ENCODE assay signal across 9 cellular contexts in genomic region chr12:54017845-54018607, GRCh38. TPM values are rescaled to one million over a fixed set of nuclear protein-coding genes. Genes with fewer than 3 reads are reported as not detected.
DNase-seq lines count a peak whose midpoint lies in the region; ATAC-seq, FAIRE-seq and TF ChIP-seq lines count a peak whose summit lies in the region.
"Had no signal": no experiment of that assay in that cellular context is flagged by ENCODE, and none has a peak within 500 bp of the region (broad histone marks: within the 10 kb centered on the region; RNA-seq: fewer than 3 reads in every experiment).

No MANE protein-coding gene starts in this region.

- peak overlapping the region; percentile 80 for H3K4me3 ChIP-seq in BE2C (ENCODE audit: low read depth, low read length)
- H3K4me3 ChIP-seq in H1 (ENCODE audit: extremely low read depth in 1 of 4, insufficient read depth in 2 of 4, low read depth in 3 of 4, low read length in 4 of 4), result peak overlapping the region in 3 of 4 experiments; percentile 9 to 54 (median 26); a peak in 5 of 8 replicates
- H3K4me3 ChIP-seq in mononuclear cell (ENCODE audit: low read length), result peak overlapping the region; percentile 15

- peak overlapping the region; percentile 76 for H3K4me3 Mint-ChIP-seq in activated CD8-positive, alpha-beta T cell treated with anti-CD3 and anti-CD28 coated beads for 36 hours

- peak overlapping the region; percentile 90; the same call in 1 of the 2 replicates for H2BK12ac ChIP-seq in H1 (ENCODE audit: low read depth, low read length)

- H4K5ac ChIP-seq in H1 (ENCODE audit: insufficient read length, low read depth, low read length), result no peak overlapping the region

- H3K79me2 ChIP-seq in H1 (ENCODE audit: control insufficient read depth in 1 of 2, insufficient read depth in 2 of 2, low read length in 2 of 2), result no peaks in the 10 kb centered on the region

- peak overlapping the region; percentile 28 to 79 for H3K4me2 ChIP-seq in H1 (ENCODE audit: insufficient read depth in 1 of 2, low read depth in 2 of 2, low read length in 2 of 2)

- H3K18ac ChIP-seq in H1 (ENCODE audit: extremely low read depth, low read length), result no peak overlapping the region; the same call in 1 of the 2 replicates

- H3K27me3 Mint-ChIP-seq in activated CD8-positive, alpha-beta T cell treated with anti-CD3 and anti-CD28 coated beads for 36 hours, result peaks cover 67% of the 10 kb centered on the region

- no peak for TF ChIP-seq POLR2A in H1 (IDR thresholded peaks at IDR 0.05; ENCODE audit: control extremely low read depth in 1 of 2, low read depth in 2 of 2, low read length in 2 of 2)

- 0 out of 2 replicates have a peak overlapping the region, but pooled peaks have one; percentile 18 for H2BK20ac ChIP-seq in H1 (ENCODE audit: low read length)

- no peaks in the 10 kb centered on the region for H3K79me1 ChIP-seq in H1 (ENCODE audit: low read depth, low read length)

- H3K56ac ChIP-seq in H1 (replicated peaks; ENCODE audit: insufficient read length, low read depth, low read length), result no peak overlapping the region

- intact Hi-C loops in activated CD8-positive, alpha-beta T cell treated with anti-CD3 and anti-CD28 coated beads for 36 hours (cut with micrococcal nuclease), result no loop called here

- no peak overlapping the region for H3K23ac ChIP-seq in H1 (ENCODE audit: insufficient read length)

- TF ChIP-seq CTCF in BE2C (IDR thresholded peaks at IDR 0.05; ENCODE audit: low read depth, low read length) (no peak), H1 (IDR thresholded peaks at IDR 0.05; ENCODE audit: control extremely low read depth in 1 of 3, insufficient read depth in 1 of 3, low read depth in 1 of 3, low read length in 3 of 3) (no peak)
- TF ChIP-seq CTCF in activated CD8-positive, alpha-beta T cell treated with anti-CD3 and anti-CD28 coated beads for 36 hours (IDR thresholded peaks at IDR 0.05), result no peak

- H3K27me3 ChIP-seq in BE2C, result no peaks in the 10 kb centered on the region
- peaks cover 95 to 100% (median 100%) of the 10 kb centered on the region in 4 experiments for H3K27me3 ChIP-seq in H1 (replicated peaks in 1 of 4; ENCODE audit: control insufficient read depth in 3 of 4, extremely low read depth in 1 of 4, insufficient read depth in 3 of 4, low read length in 3 of 4)
- H3K27me3 ChIP-seq in mononuclear cell (ENCODE audit: insufficient read depth, low read length), result peaks cover 93% of the 10 kb centered on the region

- H2BK120ac ChIP-seq in H1 (replicated peaks; ENCODE audit: low read depth, low read length), result no peak overlapping the region

- ATAC-seq in GM19043 (IDR thresholded peaks at IDR 0.05; ENCODE audit: low read depth, unreplicated experiment) (peak; percentile 74), HG03342 (IDR thresholded peaks at IDR 0.05; ENCODE audit: unreplicated experiment) (peak; percentile 80)
- ATAC-seq in activated CD8-positive, alpha-beta T cell treated with anti-CD3 and anti-CD28 coated beads for 36 hours, result peak; percentile 92

- peaks cover 3% of the 10 kb centered on the region; the same call in 1 of the 2 replicates for H3K23me2 ChIP-seq in H1 (ENCODE audit: low read depth, low read length)

- H3K4me1 ChIP-seq in BE2C (peaks cover 26% of the 10 kb centered on the region), H1 (replicated peaks in 1 of 4; ENCODE audit: control insufficient read depth in 3 of 4, insufficient read depth in 4 of 4, low read length in 3 of 4) (peaks cover 0 to 12% (median 4%) of the 10 kb centered on the region in 4 experiments; a peak in 6 of 7 replicates), mononuclear cell (ENCODE audit: insufficient read depth, low read length) (peaks cover 16% of the 10 kb centered on the region)

- H3K9me3 ChIP-seq in BE2C, result no peaks in the 10 kb centered on the region
- no peaks in the 10 kb centered on the region for H3K9me3 ChIP-seq in H1 (ENCODE audit: insufficient read depth in 2 of 2, low read depth in 1 of 2, low read length in 1 of 2)
- no peaks in the 10 kb centered on the region for H3K9me3 ChIP-seq in mononuclear cell (ENCODE audit: low read depth, low read length)

- H3K4me1 Mint-ChIP-seq in activated CD8-positive, alpha-beta T cell treated with anti-CD3 and anti-CD28 coated beads for 36 hours (ENCODE audit: low read depth), result peaks cover 15% of the 10 kb centered on the region

- H3K36me3 ChIP-seq in BE2C (no peaks in the 10 kb centered on the region), H1 (ENCODE audit: control insufficient read depth in 2 of 4, insufficient read depth in 4 of 4, low read length in 3 of 4) (no peaks in the 10 kb centered on the region; a peak in 1 of 8 replicates)

- no peak overlapping the region for H4K8ac ChIP-seq in H1 (ENCODE audit: extremely low read depth, insufficient read depth, low read length)

- no peak overlapping the region for H4K91ac ChIP-seq in H1 (replicated peaks; ENCODE audit: insufficient read length, low read length)

- POLR2A ChIA-PET in activated CD8-positive, alpha-beta T cell treated with anti-CD3 and anti-CD28 coated beads for 36 hours (lab: Charles Lee), result interaction anchor here (2.0 kb wide), 1 partner anchor 9 kb away, joined by 6 read pairs; the partner anchor contains the start of gene HOXC8
- POLR2A ChIA-PET in H1 (lab: Charles Lee; ENCODE audit: partially characterized antibody), result interaction anchor here (1.3 kb wide), 1 partner anchor 80 kb away, joined by 4 read pairs; the partner anchor contains the start of gene HOXC13

- CTCF ChIA-PET in activated CD8-positive, alpha-beta T cell treated with anti-CD3 and anti-CD28 coated beads for 36 hours (lab: Charles Lee), result interaction anchor here (0.8 to 3.5 kb wide), 15 partner anchors 9 to 198 kb away, joined by 3 to 23 read pairs (median 4); partner anchors contain the start of genes HOXC4, HOXC5, HOXC8 and SMUG1
- CTCF ChIA-PET in H1 (lab: Charles Lee; ENCODE audit: partially characterized antibody), result interaction anchor here (0.9 to 3.8 kb wide), 13 partner anchors 9 to 197 kb away, joined by 3 to 50 read pairs (median 4); partner anchors contain the start of genes HOXC12, HOXC5, HOXC8 and HOXC9

- peak; percentile 99 for DNase-seq in BE2C
- DNase-seq in NCI-H524 treated with DMSO at 0.1 percent for 48 hours (lab: John Stamatoyannopoulos, UW), result peak; percentile 56
- peak; percentile 84 for DNase-seq in activated CD8-positive, alpha-beta T cell treated with anti-CD3 and anti-CD28 coated beads for 36 hours
- DNase-seq in H1 (ENCODE audit: low read depth in 1 of 2, low spot score in 2 of 2), result peak in 1 of 2 experiments; percentile 83
- peak; percentile 64 for DNase-seq in stimulated activated CD8-positive, alpha-beta memory T cell treated with anti-CD3 and anti-CD28 coated beads, Interleukin-4, amount 100 ng/mL, for 24 hours (ENCODE audit: low read depth)

- no peak overlapping the region for H2BK15ac ChIP-seq in H1 (ENCODE audit: low read length)

- TF ChIP-seq EP300 in H1 (IDR thresholded peaks at IDR 0.05; ENCODE audit: borderline replicate concordance in 1 of 2, low read depth in 2 of 2, low read length in 2 of 2), result no peak

- no peak for FAIRE-seq in H1 (lab: Jason Lieb, UNC)

- TF ChIP-seq RAD21 in H1 (IDR thresholded peaks at IDR 0.05 in 1 of 2, conservative IDR thresholded peaks at IDR 0.05 in 1 of 2; ENCODE audit: low read depth in 2 of 2, low read length in 2 of 2), result no peak

- no peak overlapping the region for H3K9ac ChIP-seq in H1 (replicated peaks in 1 of 4; ENCODE audit: extremely low read depth in 1 of 4, low read depth in 3 of 4, low read length in 3 of 4)

- no peaks in the 10 kb centered on the region for H3K9me3 Mint-ChIP-seq in activated CD8-positive, alpha-beta T cell treated with anti-CD3 and anti-CD28 coated beads for 36 hours

- H3K27ac ChIP-seq in H1 (ENCODE audit: low read depth, low read length), result no peak overlapping the region

- no peak overlapping the region for H3K4ac ChIP-seq in H1 (replicated peaks; ENCODE audit: insufficient read length, low read depth, low read length)

- no peak overlapping the region for H2AFZ ChIP-seq in H1 (ENCODE audit: low read length)

- H3K36me3 Mint-ChIP-seq in activated CD8-positive, alpha-beta T cell treated with anti-CD3 and anti-CD28 coated beads for 36 hours (ENCODE audit: low read depth), result no peaks in the 10 kb centered on the region

- H3K14ac ChIP-seq in H1 (ENCODE audit: insufficient read length), result no peak overlapping the region

- peaks cover 6 to 42% of the 10 kb centered on the region in 2 experiments for H4K20me1 ChIP-seq in H1 (replicated peaks in 1 of 2; ENCODE audit: control insufficient read depth in 1 of 2, insufficient read depth in 2 of 2, low read length in 2 of 2)

- 4% methylated on average over 31 of the region's 41 CpGs; no CpG with 5 or more reads in 1 of the 2 experiments for WGBS in H1 (ENCODE audit: extremely low coverage in 1 of 2, insufficient coverage in 1 of 2, insufficient read length in 1 of 2, insufficient replicate concordance in 2 of 2, low coverage in 1 of 2, low lambda C conversion rate in 2 of 2, missing lambda C conversion rate in 1 of 2), 2 experiments

- no peak overlapping the region for H3K27ac Mint-ChIP-seq in activated CD8-positive, alpha-beta T cell treated with anti-CD3 and anti-CD28 coated beads for 36 hours

- no peak overlapping the region for H2BK5ac ChIP-seq in H1 (ENCODE audit: low read depth, low read length)

- H2AK5ac ChIP-seq in H1 (ENCODE audit: low read depth, low read length), result no peak overlapping the region

RNA-seq across cellular contexts. Expression of gene HOXC8, which starts 9.2 kb away (rescaled TPM):
- polyA plus RNA-seq in BE2C (2012; ENCODE audit: insufficient read depth, insufficient read length, low read depth), result 24.8 TPM
- total RNA-seq in activated CD8-positive, alpha-beta T cell treated with anti-CD3 and anti-CD28 coated beads for 36 hours, result not detected
- not detected in 2 replicates for total RNA-seq in H1 (2021; fragmentation: NEBNext Ultra II Directional; extraction: Animal tissue kit (Norgen Biotek cat#: 25700))
- not detected in 2 replicates for polyA plus RNA-seq in H1 (2011; rRNA removed)
- not detected for polyA plus RNA-seq in H1 (2011; cell fraction: cytosol; rRNA removed)
- not detected for polyA plus RNA-seq in H1 (2011; cell fraction: nucleus; rRNA removed)
- 0.09 TPM in 1 of 4 replicates, not detected in the others for polyA plus RNA-seq in H1 (2012, experiment 1 of 2)
- not detected for polyA plus RNA-seq in H1 (2012, experiment 2 of 2)
- polyA plus RNA-seq in H1 (2013, experiment 1 of 2), result not detected
- polyA plus RNA-seq in H1 (2013, experiment 2 of 2), result not detected
- not detected in 2 replicates for polyA minus RNA-seq in H1 (2011; rRNA and poly(A)+ RNA removed)
- polyA minus RNA-seq in H1 (2011; cell fraction: cytosol; rRNA and poly(A)+ RNA removed), result not detected
- polyA minus RNA-seq in H1 (2011; cell fraction: nucleus; rRNA and poly(A)+ RNA removed), result not detected
- not detected for total RNA-seq in mononuclear cell
- total RNA-seq: T-helper 1 cell treated with Interleukin-12 subunit alpha and Interleukin-12 subunit beta and Interleukin-4 antibody, amounts not matched to agents 30 ng/mL and 1 ng/mL, for 36 hours had no signal

RNA-seq across cellular contexts. Expression of gene HOXC6, which starts 10.2 kb away (rescaled TPM):
- polyA plus RNA-seq in BE2C (2012; ENCODE audit: insufficient read depth, insufficient read length, low read depth), result 45.2 TPM
- not detected for total RNA-seq in activated CD8-positive, alpha-beta T cell treated with anti-CD3 and anti-CD28 coated beads for 36 hours
- total RNA-seq in H1 (2021; fragmentation: NEBNext Ultra II Directional; extraction: Animal tissue kit (Norgen Biotek cat#: 25700)), result not detected in 2 replicates
- polyA plus RNA-seq in H1 (2011; rRNA removed), result not detected in 2 replicates
- not detected for polyA plus RNA-seq in H1 (2011; cell fraction: cytosol; rRNA removed)
- polyA plus RNA-seq in H1 (2011; cell fraction: nucleus; rRNA removed), result not detected
- not detected in 4 replicates for polyA plus RNA-seq in H1 (2012, experiment 1 of 2)
- polyA plus RNA-seq in H1 (2012, experiment 2 of 2), result not detected
- not detected for polyA plus RNA-seq in H1 (2013, experiment 1 of 2)
- polyA plus RNA-seq in H1 (2013, experiment 2 of 2), result not detected
- not detected in 2 replicates for polyA minus RNA-seq in H1 (2011; rRNA and poly(A)+ RNA removed)
- polyA minus RNA-seq in H1 (2011; cell fraction: cytosol; rRNA and poly(A)+ RNA removed), result not detected
- not detected for polyA minus RNA-seq in H1 (2011; cell fraction: nucleus; rRNA and poly(A)+ RNA removed)
- total RNA-seq in mononuclear cell, result not detected
- total RNA-seq: T-helper 1 cell treated with Interleukin-12 subunit alpha and Interleukin-12 subunit beta and Interleukin-4 antibody, amounts not matched to agents 30 ng/mL and 1 ng/mL, for 36 hours had no signal

RNA-seq across cellular contexts. Expression of gene HOXC5, which starts 14.8 kb away (rescaled TPM):
- 8.1 TPM for polyA plus RNA-seq in BE2C (2012; ENCODE audit: insufficient read depth, insufficient read length, low read depth)
- total RNA-seq in activated CD8-positive, alpha-beta T cell treated with anti-CD3 and anti-CD28 coated beads for 36 hours, result not detected
- not detected in 2 replicates for total RNA-seq in H1 (2021; fragmentation: NEBNext Ultra II Directional; extraction: Animal tissue kit (Norgen Biotek cat#: 25700))
- polyA plus RNA-seq in H1 (2011; rRNA removed), result not detected in 2 replicates
- not detected for polyA plus RNA-seq in H1 (2011; cell fraction: cytosol; rRNA removed)
- polyA plus RNA-seq in H1 (2011; cell fraction: nucleus; rRNA removed), result not detected
- polyA plus RNA-seq in H1 (2012, experiment 1 of 2), result not detected in 4 replicates
- not detected for polyA plus RNA-seq in H1 (2012, experiment 2 of 2)
- not detected for polyA plus RNA-seq in H1 (2013, experiment 1 of 2)
- polyA plus RNA-seq in H1 (2013, experiment 2 of 2), result not detected
- polyA minus RNA-seq in H1 (2011; rRNA and poly(A)+ RNA removed), result not detected in 2 replicates
- polyA minus RNA-seq in H1 (2011; cell fraction: cytosol; rRNA and poly(A)+ RNA removed), result not detected
- not detected for polyA minus RNA-seq in H1 (2011; cell fraction: nucleus; rRNA and poly(A)+ RNA removed)
- total RNA-seq in mononuclear cell, result not detected
- total RNA-seq: T-helper 1 cell treated with Interleukin-12 subunit alpha and Interleukin-12 subunit beta and Interleukin-4 antibody, amounts not matched to agents 30 ng/mL and 1 ng/mL, for 36 hours had no signal

RNA-seq across cellular contexts. Expression of gene HOXC9, which starts 18.1 kb away (rescaled TPM):
- 33.9 TPM for polyA plus RNA-seq in BE2C (2012; ENCODE audit: insufficient read depth, insufficient read length, low read depth)
- not detected for total RNA-seq in activated CD8-positive, alpha-beta T cell treated with anti-CD3 and anti-CD28 coated beads for 36 hours
- total RNA-seq in H1 (2021; fragmentation: NEBNext Ultra II Directional; extraction: Animal tissue kit (Norgen Biotek cat#: 25700)), result not detected in 2 replicates
- not detected in 2 replicates for polyA plus RNA-seq in H1 (2011; rRNA removed)
- not detected for polyA plus RNA-seq in H1 (2011; cell fraction: cytosol; rRNA removed)
- not detected for polyA plus RNA-seq in H1 (2011; cell fraction: nucleus; rRNA removed)
- not detected in 4 replicates for polyA plus RNA-seq in H1 (2012, experiment 1 of 2)
- not detected for polyA plus RNA-seq in H1 (2012, experiment 2 of 2)
- not detected for polyA plus RNA-seq in H1 (2013, experiment 1 of 2)
- not detected for polyA plus RNA-seq in H1 (2013, experiment 2 of 2)
- not detected in 2 replicates for polyA minus RNA-seq in H1 (2011; rRNA and poly(A)+ RNA removed)
- not detected for polyA minus RNA-seq in H1 (2011; cell fraction: cytosol; rRNA and poly(A)+ RNA removed)
- polyA minus RNA-seq in H1 (2011; cell fraction: nucleus; rRNA and poly(A)+ RNA removed), result not detected
- total RNA-seq in mononuclear cell, result not detected
- total RNA-seq: T-helper 1 cell treated with Interleukin-12 subunit alpha and Interleukin-12 subunit beta and Interleukin-4 antibody, amounts not matched to agents 30 ng/mL and 1 ng/mL, for 36 hours had no signal

RNA-seq across cellular contexts. Expression of gene HOXC10, which starts 33.1 kb away (rescaled TPM):
- 49.3 TPM for polyA plus RNA-seq in BE2C (2012; ENCODE audit: insufficient read depth, insufficient read length, low read depth)
- total RNA-seq in activated CD8-positive, alpha-beta T cell treated with anti-CD3 and anti-CD28 coated beads for 36 hours, result not detected
- not detected in 2 replicates for total RNA-seq in H1 (2021; fragmentation: NEBNext Ultra II Directional; extraction: Animal tissue kit (Norgen Biotek cat#: 25700))
- polyA plus RNA-seq in H1 (2011; rRNA removed), result not detected in 2 replicates
- not detected for polyA plus RNA-seq in H1 (2011; cell fraction: cytosol; rRNA removed)
- polyA plus RNA-seq in H1 (2011; cell fraction: nucleus; rRNA removed), result not detected
- not detected in 4 replicates for polyA plus RNA-seq in H1 (2012, experiment 1 of 2)
- polyA plus RNA-seq in H1 (2012, experiment 2 of 2), result 0.20 TPM
- not detected for polyA plus RNA-seq in H1 (2013, experiment 1 of 2)
- not detected for polyA plus RNA-seq in H1 (2013, experiment 2 of 2)
- polyA minus RNA-seq in H1 (2011; rRNA and poly(A)+ RNA removed), result not detected in 2 replicates
- not detected for polyA minus RNA-seq in H1 (2011; cell fraction: cytosol; rRNA and poly(A)+ RNA removed)
- polyA minus RNA-seq in H1 (2011; cell fraction: nucleus; rRNA and poly(A)+ RNA removed), result not detected
- total RNA-seq in mononuclear cell, result not detected
- total RNA-seq: T-helper 1 cell treated with Interleukin-12 subunit alpha and Interleukin-12 subunit beta and Interleukin-4 antibody, amounts not matched to agents 30 ng/mL and 1 ng/mL, for 36 hours had no signal

Comparison
In these comparisons a context has a peak if more than half of its experiments do, and no peak if none do; other contexts are left out.
1. H3K4me3 ChIP-seq: peak in every context shown above with its lines; median percentile 80 in BE2C; 26 in H1; 15 in mononuclear cell.